Comparison of ENCODE assay signal across 12 cellular contexts in the genomic region with DNA sequence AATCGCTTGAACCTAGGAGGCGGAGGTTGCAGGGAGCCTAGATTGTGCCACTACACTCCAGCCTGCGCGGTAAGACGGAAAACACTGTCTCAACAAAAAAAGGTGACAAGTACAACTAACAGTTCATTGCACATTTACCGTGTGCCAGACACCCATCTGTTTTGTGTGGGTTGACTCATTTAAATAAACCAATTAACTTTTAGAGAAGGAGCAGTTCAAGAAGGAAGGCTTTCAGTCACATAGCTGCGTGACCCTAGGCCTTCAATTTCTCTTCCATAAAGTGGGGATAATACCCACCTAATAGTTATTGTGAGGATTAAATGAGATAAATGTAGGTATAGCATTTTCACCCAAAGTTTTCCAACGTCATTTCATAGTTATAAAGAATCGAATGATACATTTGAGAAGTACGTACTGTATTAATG. TPM values are rescaled to one million over a fixed set of nuclear protein-coding genes. Genes with fewer than 3 reads are reported as not detected.
DNase-seq lines count a peak whose midpoint lies in the region; ATAC-seq, FAIRE-seq and TF ChIP-seq lines count a peak whose summit lies in the region.
"Had no signal": no experiment of that assay in that cellular context is flagged by ENCODE, and none has a peak within 500 bp of the region (broad histone marks: within the 10 kb centered on the region; RNA-seq: fewer than 3 reads in every experiment).

No MANE protein-coding gene starts in this region.

- peak overlapping the region; percentile 86 for H3K4me2 ChIP-seq in HepG2 (ENCODE audit: low read depth, low read length)

- H3K4me3 Mint-ChIP-seq in activated B cell treated with CpG ODN at 0.5 μM for 24 hours, result peak overlapping the region; percentile 91
- peak overlapping the region; percentile 76 for H3K4me3 Mint-ChIP-seq in endothelial cell (ENCODE audit: unreplicated experiment)

- H3K27me3 ChIP-seq in HepG2 (ENCODE audit: control insufficient read depth in 1 of 2, insufficient read depth in 2 of 2, low read length in 2 of 2), result no peaks in the 10 kb centered on the region
- no peaks in the 10 kb centered on the region for H3K27me3 ChIP-seq in right lobe of liver
- H3K27me3 ChIP-seq in transverse colon, result no peaks in the 10 kb centered on the region
- peaks cover 0 to 23% (median 0%) of the 10 kb centered on the region in 3 donors for H3K27me3 ChIP-seq in sigmoid colon

- no peak overlapping the region for H2AFZ ChIP-seq in HepG2 (ENCODE audit: low read length)

- FAIRE-seq in HepG2 (lab: Jason Lieb, UNC), result no peak
- FAIRE-seq: islet of Langerhans had no signal

- no peaks in the 10 kb centered on the region for H3K9me3 ChIP-seq in HepG2 (ENCODE audit: low read length)
- H3K9me3 ChIP-seq in right lobe of liver, result no peaks in the 10 kb centered on the region
- H3K9me3 ChIP-seq in transverse colon, result no peaks in the 10 kb centered on the region
- no peaks in the 10 kb centered on the region for H3K9me3 ChIP-seq in sigmoid colon

- H3K9ac ChIP-seq in HepG2 (ENCODE audit: insufficient read depth, low read depth, low read length), result peak overlapping the region; percentile 88

- POLR2A ChIA-PET in HepG2 (lab: Yijun Ruan, JAX) (interaction anchor here (0.9 to 5.7 kb wide), 15 partner anchors 8 to 180 kb away, joined by 3 to 128 read pairs (median 6); a partner anchor contains a TSS), activated B cell treated with CpG ODN at 0.5 μM for 24 hours (lab: Charles Lee) (interaction anchor here (1.0 to 12.8 kb wide), 6 partner anchors 15 to 167 kb away, joined by 3 to 168 read pairs (median 11); a partner anchor contains a TSS)

- H3K36me3 Mint-ChIP-seq in activated B cell treated with CpG ODN at 0.5 μM for 24 hours (ENCODE audit: low read depth) (peaks cover 2% of the 10 kb centered on the region), endothelial cell (ENCODE audit: low read depth, unreplicated experiment) (no peaks in the 10 kb centered on the region)

- TF ChIP-seq POLR2A in HepG2 (IDR thresholded peaks at IDR 0.05; ENCODE audit: insufficient read depth in 1 of 2, low read depth in 2 of 2, low read length in 2 of 2) (no peak), right lobe of liver (IDR thresholded peaks at IDR 0.05) (no peak), transverse colon (IDR thresholded peaks at IDR 0.05) (no peak), sigmoid colon (IDR thresholded peaks at IDR 0.05) (no peak)

- BruUV-seq in HepG2 (replicated peaks; lab: Mats Ljungman, UMichigan), result no TSS peak

- H3K4me3 ChIP-seq in HepG2 (replicated peaks in 1 of 3; ENCODE audit: insufficient read depth in 1 of 3, low read depth in 2 of 3, low read length in 3 of 3), result no peak overlapping the region
- H3K4me3 ChIP-seq in right lobe of liver, result no peak overlapping the region
- H3K4me3 ChIP-seq in transverse colon, result no peak overlapping the region
- H3K4me3 ChIP-seq in sigmoid colon, result no peak overlapping the region

- H3K4me1 Mint-ChIP-seq in activated B cell treated with CpG ODN at 0.5 μM for 24 hours (peaks cover 69% of the 10 kb centered on the region), endothelial cell (ENCODE audit: unreplicated experiment) (peaks cover 10% of the 10 kb centered on the region)

- TF ChIP-seq EP300 in HepG2 (IDR thresholded peaks at IDR 0.05; ENCODE audit: low read depth in 2 of 2, low read length in 2 of 2) (no peak), HepG2 (CRISPR knock-in tag; IDR thresholded peaks at IDR 0.05; ENCODE audit: borderline replicate concordance) (no peak), transverse colon (IDR thresholded peaks at IDR 0.05; ENCODE audit: low read depth) (no peak), sigmoid colon (IDR thresholded peaks at IDR 0.05) (no peak)

- DNase-seq in HepG2 (ENCODE audit: low spot score), result peak; percentile 9
- DNase-seq in right lobe of liver, result no peak
- DNase-seq in activated B cell treated with CpG ODN at 0.5 μM for 24 hours, result no peak
- DNase-seq in endothelial cell (ENCODE audit: low spot score), result no peak
- DNase-seq in transverse colon, result no peak
- no peak for DNase-seq in sigmoid colon
- DNase-seq in SIG-M5 treated with dmso at 0.1 percent for 504 hours (lab: John Stamatoyannopoulos, UW; ENCODE audit: unreplicated experiment), result no peak
- DNase-seq: foreskin keratinocyte, NCI-H1048 had no signal

- H3K27ac Mint-ChIP-seq in activated B cell treated with CpG ODN at 0.5 μM for 24 hours (peak overlapping the region; percentile 99), endothelial cell (ENCODE audit: unreplicated experiment) (no peak overlapping the region)

- H3K36me3 ChIP-seq in HepG2 (replicated peaks in 1 of 2; ENCODE audit: control insufficient read depth in 1 of 2, insufficient read depth in 2 of 2, low read length in 2 of 2) (no peaks in the 10 kb centered on the region), right lobe of liver (no peaks in the 10 kb centered on the region), transverse colon (no peaks in the 10 kb centered on the region), sigmoid colon (no peaks in the 10 kb centered on the region)

- TF ChIP-seq RAD21 in HepG2 (CRISPR knock-in tag; IDR thresholded peaks at IDR 0.05), result no peak

- TF ChIP-seq CTCF in HepG2 (CRISPR knock-in tag; IDR thresholded peaks at IDR 0.05) (no peak), right lobe of liver (IDR thresholded peaks at IDR 0.05) (no peak), activated B cell treated with CpG ODN at 0.5 μM for 24 hours (IDR thresholded peaks at IDR 0.05) (no peak), endothelial cell (IDR thresholded peaks at IDR 0.05; ENCODE audit: unreplicated experiment) (no peak), transverse colon (IDR thresholded peaks at IDR 0.05) (no peak), sigmoid colon (IDR thresholded peaks at IDR 0.05) (no peak)

- in situ Hi-C loops in HepG2 (cut with HindIII; ENCODE audit: extremely low pct_ligation_motif_present, low pct_unique_long_range_greater_than_20kb) (no loop called here), transverse colon (cut with MboI; ENCODE audit: low pct_ligation_motif_present in 1 of 4, low pct_unique_long_range_greater_than_20kb in 1 of 4, low sequenced_read_pairs in 3 of 4) (no loop called here)

- intact Hi-C loops in HepG2 (cut with micrococcal nuclease; ENCODE audit: unreplicated experiment) (loop anchor here (1.0 kb wide), 1 partner anchor 54 kb away; no protein-coding TSS in a partner anchor), right lobe of liver (cut with DNase I) (no loop called here), activated B cell treated with CpG ODN at 0.5 μM for 24 hours (cut with micrococcal nuclease) (no loop called here), transverse colon (cut with DNase I; ENCODE audit: low total_unique reads) (no loop called here), sigmoid colon (cut with DNase I) (no loop called here)

- ATAC-seq in HepG2, result no peak
- ATAC-seq in right lobe of liver, result no peak
- peak; percentile 2 for ATAC-seq in activated B cell treated with CpG ODN at 0.5 μM for 24 hours (ENCODE audit: low read depth)
- ATAC-seq in GM18870 (IDR thresholded peaks at IDR 0.05; ENCODE audit: unreplicated experiment), result no peak
- ATAC-seq: foreskin keratinocyte had no signal

- no peaks in the 10 kb centered on the region for H3K9me3 Mint-ChIP-seq in activated B cell treated with CpG ODN at 0.5 μM for 24 hours
- no peaks in the 10 kb centered on the region for H3K9me3 Mint-ChIP-seq in endothelial cell (ENCODE audit: unreplicated experiment)

- peaks cover 96% of the 10 kb centered on the region for H3K4me1 ChIP-seq in HepG2 (ENCODE audit: insufficient read depth, low read length)
- H3K4me1 ChIP-seq in right lobe of liver, result peaks cover 0 to 4% (median 0%) of the 10 kb centered on the region in 4 donors
- H3K4me1 ChIP-seq in transverse colon, result peaks cover 11 to 46% (median 39%) of the 10 kb centered on the region in 4 donors
- peaks cover 0 to 24% (median 19%) of the 10 kb centered on the region in 4 donors for H3K4me1 ChIP-seq in sigmoid colon
- H3K4me1 ChIP-seq: foreskin keratinocyte had no signal

- no peaks in the 10 kb centered on the region for H4K20me1 ChIP-seq in HepG2 (ENCODE audit: insufficient read depth, low read length)

- H3K27me3 Mint-ChIP-seq in activated B cell treated with CpG ODN at 0.5 μM for 24 hours (no peaks in the 10 kb centered on the region), endothelial cell (ENCODE audit: unreplicated experiment) (peaks cover 5% of the 10 kb centered on the region)

- WGBS in HepG2 (ENCODE audit: low lambda C conversion rate), result 65% methylated on average over 10 of the region's 10 CpGs
- WGBS in right lobe of liver (ENCODE audit: insufficient coverage, low coverage, low lambda C conversion rate, missing lambda C conversion rate), result 85% methylated on average over 9 of the region's 10 CpGs
- 72 to 75% methylated on average over 9 to 10 of the region's 10 CpGs for WGBS in transverse colon (ENCODE audit: low coverage in 1 of 2), 2 donors
- WGBS in sigmoid colon, 2 donors, result 63 to 64% methylated on average over 10 of the region's 10 CpGs

- H3K27ac ChIP-seq in HepG2 (ENCODE audit: extremely low read length, insufficient read depth, low read length), result peak overlapping the region; percentile 99
- no peak overlapping the region for H3K27ac ChIP-seq in right lobe of liver
- H3K27ac ChIP-seq in transverse colon, result peak overlapping the region; percentile 89 to 96 (median 90)
- H3K27ac ChIP-seq in sigmoid colon, result no peak overlapping the region
- H3K27ac ChIP-seq: foreskin keratinocyte, HL-60 had no signal

- CTCF ChIA-PET in HepG2 (lab: Yijun Ruan, JAX; ENCODE audit: low intra/inter-chr PET ratio, low total read pairs) (no interaction called here), activated B cell treated with CpG ODN at 0.5 μM for 24 hours (lab: Charles Lee) (interaction anchor here (1.2 kb wide), 2 partner anchors 19 to 53 kb away, joined by 3 to 4 read pairs; no protein-coding TSS in a partner anchor)

- peaks cover 8% of the 10 kb centered on the region for H3K79me2 ChIP-seq in HepG2 (ENCODE audit: insufficient read depth, low read length)

RNA-seq across cellular contexts. Expression of a gene that starts 52.3 kb away (rescaled TPM):
- total RNA-seq in HepG2 (2016; rRNA removed; fragmentation: Illumina TruSeq; extraction: Trizol), result 10.8 and 15.0 TPM in 2 replicates
- 1.8 and 2.0 TPM in 2 replicates for total RNA-seq in HepG2 (2016; cell fraction: cytosol; rRNA removed; fragmentation: Illumina TruSeq; extraction: Trizol; ENCODE audit: low read depth)
- 10.8 and 15.2 TPM in 2 replicates for total RNA-seq in HepG2 (2016; cell fraction: insoluble cytoplasmic fraction; rRNA removed; fragmentation: Illumina TruSeq; extraction: Trizol)
- 3.6 and 4.1 TPM in 2 replicates for total RNA-seq in HepG2 (2016; cell fraction: membrane; rRNA removed; fragmentation: Illumina TruSeq; extraction: Trizol)
- 20.9 and 24.0 TPM in 2 replicates for total RNA-seq in HepG2 (2016; cell fraction: nucleus; rRNA removed; fragmentation: Illumina TruSeq; extraction: Trizol)
- 15.7 and 16.8 TPM in 2 replicates for polyA plus RNA-seq in HepG2 (2011; rRNA removed)
- polyA plus RNA-seq in HepG2 (2011; cell fraction: cytosol; rRNA removed), result 8.4 and 9.9 TPM in 2 replicates
- 61.8 and 62.8 TPM in 2 replicates for polyA plus RNA-seq in HepG2 (2011; cell fraction: nucleus; rRNA removed)
- polyA plus RNA-seq in HepG2 (2012), result 16.1 and 18.5 TPM in 2 replicates
- 0.14 and 0.46 TPM in 2 replicates for polyA plus RNA-seq in HepG2 (2016; cell fraction: cytosol; fragmentation: Illumina TruSeq; extraction: Trizol; ENCODE audit: low read depth)
- 7.0 and 7.1 TPM in 2 replicates for polyA plus RNA-seq in HepG2 (2016; cell fraction: insoluble cytoplasmic fraction; fragmentation: Illumina TruSeq; extraction: Trizol; ENCODE audit: low read depth)
- 1.5 and 1.6 TPM in 2 replicates for polyA plus RNA-seq in HepG2 (2016; cell fraction: membrane; fragmentation: Illumina TruSeq; extraction: Trizol; ENCODE audit: low read depth)
- polyA plus RNA-seq in HepG2 (2016; cell fraction: nucleus; fragmentation: Illumina TruSeq; extraction: Trizol; ENCODE audit: insufficient read depth, low read depth), result 19.4 and 21.7 TPM in 2 replicates
- polyA minus RNA-seq in HepG2 (2011; rRNA and poly(A)+ RNA removed; ENCODE audit: low replicate concordance), result 4.4 and 44.0 TPM in 2 replicates
- 30.4 and 36.9 TPM in 2 replicates for polyA minus RNA-seq in HepG2 (2011; cell fraction: cytosol; rRNA and poly(A)+ RNA removed)
- polyA minus RNA-seq in HepG2 (2011; cell fraction: nucleus; rRNA and poly(A)+ RNA removed), result 140 TPM in 2 replicates
- 10 to 100 TPM in 1 of 6 experiments, 1 to 10 TPM in 5; 3.7 to 10.7 (median 6.8) TPM for total RNA-seq in right lobe of liver
- 13.8 and 15.5 TPM in 2 replicates for total RNA-seq in activated B cell treated with CpG ODN at 0.5 μM for 24 hours
- 14.8 TPM for total RNA-seq in endothelial cell (ENCODE audit: unreplicated experiment)
- 10 to 100 TPM; 21.9 to 84.2 (median 54.6) TPM for total RNA-seq in transverse colon
- 10 to 100 TPM; 17.0 to 31.6 (median 26.4) TPM for total RNA-seq in sigmoid colon
- polyA plus RNA-seq in sigmoid colon, result 10 to 100 TPM in 1 of 3 donors, 1 to 10 TPM in 2; 8.4 to 10.4 (median 9.6) TPM

Comparison
In these comparisons a context has a peak if more than half of its experiments do, and no peak if none do; other contexts are left out.
1. H3K27ac ChIP-seq: peak in HepG2 (single experiment) and transverse colon (4 of 4); none in right lobe of liver (0 of 3) and sigmoid colon (0 of 4).